ENCODE assay signal across 27 cellular contexts in genomic region chr5:142569905-142570304, GRCh38.
"Had no signal": no experiment of that assay in that cellular context is flagged by ENCODE, and none has a peak within 500 bp of the region (broad histone marks: within the 10 kb centered on the region; RNA-seq: fewer than 3 reads in every experiment).

No MANE protein-coding gene starts in this region.

- FAIRE-seq: urothelium cell line had no signal

- H3K4me1 ChIP-seq: gastrocnemius medialis, neural progenitor cell had no signal

- DNase-seq: activated CD4-positive, alpha-beta T cell treated with anti-CD3 and anti-CD28 coated beads, Interleukin-2, amount 10 ng/mL, durations not matched to agents 24 days and 14 days; activated CD8-positive, alpha-beta memory T cell treated with anti-CD3 and anti-CD28 coated beads, Interleukin-2, amount 10 ng/mL, durations not matched to agents 7 days and 5 days; activated CD8-positive, alpha-beta T cell treated with anti-CD3 and anti-CD28 coated beads for 36 hours; activated effector memory CD4-positive, alpha-beta T cell treated with anti-CD3 and anti-CD28 coated beads, Interleukin-2, amount 50 U/mL, for 16 hours; activated naive CD4-positive, alpha-beta T cell treated with anti-CD3 and anti-CD28 coated beads, Interleukin-2, amount 10 ng/mL, durations not matched to agents 7 days and 5 days; activated T-cell treated with anti-CD3 and anti-CD28 coated beads for 4 hours; effector CD4-positive, alpha-beta T cell; erythroblast; gastrocnemius medialis; head of caudate nucleus; islet precursor cell; left colon; mesenchymal stem cell; naive B cell; ovary; psoas muscle; right cardiac atrium; stimulated activated CD4-positive, alpha-beta T cell treated with anti-CD3 and anti-CD28 coated beads, Interleukin-2, amount 100 ng/mL, for 24 hours; stimulated activated naive CD8-positive, alpha-beta T cell treated with anti-CD3 and anti-CD28 coated beads, Interleukin-15, amount 100 ng/mL, for 72 hours; SW 1271; T-helper 17 cell; transverse colon had no signal

- H3K36me3 ChIP-seq: gastrocnemius medialis, neural progenitor cell, ovary, transverse colon had no signal

- H3K27me3 ChIP-seq: gastrocnemius medialis, neural progenitor cell, ovary, transverse colon had no signal

- H3K9me3 ChIP-seq: gastrocnemius medialis, ovary, psoas muscle, transverse colon had no signal

- ATAC-seq: activated CD4-positive, CD25-positive, alpha-beta regulatory T cell treated with anti-CD3 and anti-CD28 coated beads, Interleukin-2, amount 50 U/mL, for 24 hours; activated CD8-positive, alpha-beta memory T cell treated with anti-CD3 and anti-CD28 coated beads, Interleukin-2, amount 10 ng/mL, durations not matched to agents 7 days and 5 days; activated CD8-positive, alpha-beta T cell treated with anti-CD3 and anti-CD28 coated beads for 36 hours; gastrocnemius medialis; left colon; psoas muscle; right cardiac atrium; stimulated activated effector memory CD8-positive, alpha-beta T cell treated with anti-CD3 and anti-CD28 coated beads, Interleukin-12 subunit alpha, Interleukin-12 subunit beta, amount 100 ng/mL, for 72 hours; stimulated activated naive CD8-positive, alpha-beta T cell treated with anti-CD3 and anti-CD28 coated beads, Interleukin-15, amount 100 ng/mL, for 72 hours; T-helper 17 cell had no signal

- H3K27ac ChIP-seq: neural progenitor cell, ovary, psoas muscle, skin epidermis had no signal

- H2AFZ ChIP-seq: neural progenitor cell had no signal

- H3K4me3 ChIP-seq: gastrocnemius medialis, neural progenitor cell, ovary, psoas muscle, skin epidermis, transverse colon had no signal

- H3K4me2 ChIP-seq: neural progenitor cell had no signal

- H3K9ac ChIP-seq: neural progenitor cell had no signal
